ENCODE assay signal across 8 cellular contexts in genomic region chr2:101012706-101013181, GRCh38. TPM values are rescaled to one million over a fixed set of nuclear protein-coding genes. Genes with fewer than 3 reads are reported as not detected.
DNase-seq lines count a peak whose midpoint lies in the region; ATAC-seq and TF ChIP-seq lines count a peak whose summit lies in the region.

No MANE protein-coding gene starts in this region.

- TF ChIP-seq CTCF in NB4 (IDR thresholded peaks at IDR 0.05; ENCODE audit: low read depth, low read length): peak; percentile 70

- H3K4me3 ChIP-seq in NB4 (ENCODE audit: low read depth, low read length): no peak overlapping the region

- no peak for ATAC-seq in activated T-cell treated with anti-CD3 and anti-CD28 coated beads, Interleukin-2, amount 50 U/mL, for 72 hours (replicated peaks in 1 of 2)
- ATAC-seq in HG03469 (IDR thresholded peaks at IDR 0.05; ENCODE audit: unreplicated experiment): no peak

- peak; percentile 50 for DNase-seq in stimulated activated CD4-positive, alpha-beta T cell treated with anti-CD3 and anti-CD28 coated beads, Interleukin-4, amount 100 ng/mL, for 24 hours
- no peak for DNase-seq in stimulated activated CD4-positive, alpha-beta T cell treated with anti-CD3 and anti-CD28 coated beads, Interleukin-12 subunit alpha, Interleukin-12 subunit beta, amount 100 ng/mL, for 4 hours
- DNase-seq in NB4 (ENCODE audit: low read depth) (peak; percentile 66), glomerular visceral epithelial cell (ENCODE audit: extremely low spot score) (peak; percentile 60), renal cortical epithelial cell (ENCODE audit: low read depth) (peak; percentile 42), DMS153 treated with DMSO at 0.1 percent for 48 hours (lab: John Stamatoyannopoulos, UW; ENCODE audit: unreplicated experiment) (no peak)
- peak; percentile 25 to 39 for DNase-seq in activated T-cell treated with anti-CD3 and anti-CD28 coated beads, Interleukin-2, amount 50 U/mL, for 72 hours

- H3K4me3 Mint-ChIP-seq in activated T-cell treated with anti-CD3 and anti-CD28 coated beads, Interleukin-2, amount 50 U/mL, for 72 hours: peak overlapping the region in 1 of 2 donors; percentile 26

- no peaks in the 10 kb centered on the region for H3K9me3 Mint-ChIP-seq in activated T-cell treated with anti-CD3 and anti-CD28 coated beads, Interleukin-2, amount 50 U/mL, for 72 hours

- no peak for TF ChIP-seq POLR2A in NB4 (IDR thresholded peaks at IDR 0.05; ENCODE audit: extremely low read depth, insufficient read length)

- H3K4me1 Mint-ChIP-seq in activated T-cell treated with anti-CD3 and anti-CD28 coated beads, Interleukin-2, amount 50 U/mL, for 72 hours (ENCODE audit: low read depth): peaks cover 37% of the 10 kb centered on the region

- H3K27ac Mint-ChIP-seq in activated T-cell treated with anti-CD3 and anti-CD28 coated beads, Interleukin-2, amount 50 U/mL, for 72 hours: peak overlapping the region; percentile 34

- peaks cover 4 to 23% of the 10 kb centered on the region in 2 donors for H3K36me3 Mint-ChIP-seq in activated T-cell treated with anti-CD3 and anti-CD28 coated beads, Interleukin-2, amount 50 U/mL, for 72 hours (ENCODE audit: insufficient read depth in 2 of 2)

- H3K27me3 Mint-ChIP-seq in activated T-cell treated with anti-CD3 and anti-CD28 coated beads, Interleukin-2, amount 50 U/mL, for 72 hours (ENCODE audit: low read depth): no peaks in the 10 kb centered on the region

RNA-seq across cellular contexts. Expression of gene RPL31, which starts 10.7 kb away (rescaled TPM):
- total RNA-seq in activated T-cell treated with anti-CD3 and anti-CD28 coated beads, Interleukin-2, amount 50 U/mL, for 72 hours: 1,000 to 10,000 TPM; 1,385 to 1,395 TPM
- 1,039 and 1,289 TPM in 2 replicates for total RNA-seq in renal cortical epithelial cell

Comparison
In these comparisons a context has a peak if more than half of its experiments do, and no peak if none do; other contexts are left out.
1. DNase-seq: peak in stimulated activated CD4-positive, alpha-beta T cell treated with anti-CD3 and anti-CD28 coated beads, Interleukin-4, amount 100 ng/mL, for 24 hours (single experiment), NB4 (single experiment), activated T-cell treated with anti-CD3 and anti-CD28 coated beads, Interleukin-2, amount 50 U/mL, for 72 hours (2 of 2), glomerular visceral epithelial cell (single experiment) and renal cortical epithelial cell (single experiment); none in stimulated activated CD4-positive, alpha-beta T cell treated with anti-CD3 and anti-CD28 coated beads, Interleukin-12 subunit alpha, Interleukin-12 subunit beta, amount 100 ng/mL, for 4 hours (single experiment) and DMS153 treated with DMSO at 0.1 percent for 48 hours (single experiment).